ENCODE assay signal across 29 cellular contexts in genomic region chr18:30163573-30163972, GRCh38.
"Had no signal": no experiment of that assay in that cellular context is flagged by ENCODE, and none has a peak within 500 bp of the region (broad histone marks: within the 10 kb centered on the region; RNA-seq: fewer than 3 reads in every experiment).

No MANE protein-coding gene starts in this region.

- H3K36me3 ChIP-seq: brain microvascular endothelial cell, WERI-Rb-1 had no signal

- ATAC-seq: activated CD4-positive, CD25-positive, alpha-beta regulatory T cell treated with anti-CD3 and anti-CD28 coated beads, Interleukin-2, amount 50 U/mL, for 24 hours; activated CD8-positive, alpha-beta T cell treated with anti-CD3 and anti-CD28 coated beads for 36 hours; activated T-cell treated with anti-CD3 and anti-CD28 coated beads, Interleukin-2, amount 50 U/mL, for 4 hours; activated T-helper 17 cell treated with anti-CD3 and anti-CD28 coated beads, Interleukin-2, amount 50 U/mL, for 72 hours; effector memory CD8-positive, alpha-beta T cell; esophagus mucosa had no signal

- FAIRE-seq: astrocyte, colon, frontal cortex had no signal

- H3K27me3 ChIP-seq: brain microvascular endothelial cell had no signal

- DNase-seq: activated B cell treated with CpG ODN at 0.5 μM for 24 hours; activated CD4-positive, alpha-beta T cell treated with anti-CD3 and anti-CD28 coated beads for 48 hours; activated CD4-positive, alpha-beta T cell treated with anti-CD3 and anti-CD28 coated beads, Interleukin-2, amount 50 U/mL, for 1 hour; activated CD4-positive, alpha-beta T cell treated with anti-CD3 and anti-CD28 coated beads, Interleukin-2, amount 50 U/mL, for 48 hours; activated CD8-positive, alpha-beta memory T cell treated with anti-CD3 and anti-CD28 coated beads for 24 hours; activated CD8-positive, alpha-beta T cell treated with anti-CD3 and anti-CD28 coated beads for 36 hours; activated effector memory CD4-positive, alpha-beta T cell treated with Interleukin-2 at 50 U/mL for 16 hours; activated gamma-delta T cell treated with Interleukin-2 at 50 U/mL for 16 hours; activated naive CD4-positive, alpha-beta T cell treated with anti-CD3 and anti-CD28 coated beads, Interleukin-2, amount 50 U/mL, for 16 hours; activated naive CD4-positive, alpha-beta T cell treated with Interleukin-2 at 50 U/mL for 16 hours; activated T-cell treated with anti-CD3 and anti-CD28 coated beads, Interleukin-2, amount 50 U/mL, for 4 hours; amniotic stem cell; anterior cingulate cortex; brain microvascular endothelial cell; caudate nucleus; cortex of kidney; dermis blood vessel endothelial cell; effector CD4-positive, alpha-beta T cell; effector memory CD8-positive, alpha-beta T cell; foreskin fibroblast; head of caudate nucleus; T-helper 9 cell; WERI-Rb-1 had no signal
